26 cellular contexts compared by ENCODE assay signal in the genomic region with DNA sequence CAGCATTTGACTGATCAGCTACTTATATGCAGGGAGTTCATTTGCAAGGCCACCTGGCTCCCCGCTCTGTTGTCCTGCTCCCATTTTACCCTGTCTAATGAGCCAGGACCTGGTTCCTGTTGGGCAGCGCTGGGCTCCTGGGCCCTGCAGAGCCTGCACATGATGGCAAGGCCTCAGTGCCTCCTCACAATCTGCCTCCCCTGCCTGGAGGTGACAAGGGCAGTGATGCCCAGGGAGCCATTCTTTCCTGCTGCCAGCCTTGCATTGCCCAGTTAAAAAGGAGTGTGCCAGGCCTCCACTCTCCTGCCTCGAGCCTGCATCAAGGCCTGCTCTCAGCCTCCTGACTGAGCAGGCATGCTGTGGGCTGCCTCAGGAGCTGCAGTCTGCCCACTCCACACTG. TPM values are rescaled to one million over a fixed set of nuclear protein-coding genes. Genes with fewer than 3 reads are reported as not detected.
DNase-seq lines count a peak whose midpoint lies in the region; ATAC-seq and TF ChIP-seq lines count a peak whose summit lies in the region.
"Had no signal": no experiment of that assay in that cellular context is flagged by ENCODE, and none has a peak within 500 bp of the region (broad histone marks: within the 10 kb centered on the region; RNA-seq: fewer than 3 reads in every experiment).

No MANE protein-coding gene starts in this region.

- H3K4me3 Mint-ChIP-seq in chondrocyte (ENCODE audit: unreplicated experiment): no peak overlapping the region
- H3K4me3 Mint-ChIP-seq: CD4-positive, alpha-beta memory T cell; GM23338; H9 had no signal

- H3K4me3 ChIP-seq in heart left ventricle (no peak overlapping the region), neuronal stem cell (ENCODE audit: low read length in 2 of 2) (no peak overlapping the region)
- H3K4me3 ChIP-seq: A549, GM23338 had no signal

- H3K27me3 ChIP-seq in heart left ventricle (peaks cover 0 to 54% (median 16%) of the 10 kb centered on the region in 9 donors), neuronal stem cell (ENCODE audit: control insufficient read depth in 3 of 3, insufficient read depth in 3 of 3, low read depth in 1 of 3, low read length in 3 of 3) (peaks cover 0 to 26% (median 0%) of the 10 kb centered on the region in 3 experiments)
- H3K27me3 ChIP-seq: BE2C had no signal

- WGBS in heart left ventricle, 4 donors: 78 to 92% (median 88%) methylated on average over 3 of the region's 3 CpGs
- WGBS in neuronal stem cell (ENCODE audit: extremely low coverage in 2 of 2, insufficient read length in 2 of 2, insufficient replicate concordance in 1 of 2), 2 donors: no CpG with 5 or more reads among the region's 3 CpGs

- no peak overlapping the region for H3K4ac ChIP-seq in neuronal stem cell (ENCODE audit: low read length)

- no peaks in the 10 kb centered on the region for H3K36me3 Mint-ChIP-seq in chondrocyte (ENCODE audit: low read depth)
- H3K36me3 Mint-ChIP-seq: CD4-positive, alpha-beta memory T cell had no signal

- H3K79me1 ChIP-seq in neuronal stem cell (ENCODE audit: low read depth, low read length): no peaks in the 10 kb centered on the region

- H3K27ac ChIP-seq in heart left ventricle (no peak overlapping the region), neuronal stem cell (replicated peaks; ENCODE audit: low read length) (no peak overlapping the region)
- H3K27ac ChIP-seq: A549 had no signal

- no peaks in the 10 kb centered on the region for H3K4me1 ChIP-seq in heart left ventricle
- peaks cover 0 to 1% of the 10 kb centered on the region in 2 donors for H3K4me1 ChIP-seq in neuronal stem cell (ENCODE audit: control insufficient read depth in 2 of 2, insufficient read depth in 1 of 2, low read depth in 1 of 2, low read length in 2 of 2)
- H3K4me1 ChIP-seq: A549, BE2C had no signal

- no peak overlapping the region for H4K8ac ChIP-seq in neuronal stem cell (ENCODE audit: low read depth, low read length)

- TF ChIP-seq POLR2A in heart left ventricle (IDR thresholded peaks at IDR 0.05): no peak

- no peak for ATAC-seq in heart left ventricle
- ATAC-seq in sciatic nerve: no peak
- ATAC-seq in GM21528 (IDR thresholded peaks at IDR 0.05; ENCODE audit: low FRiP score, unreplicated experiment): no peak
- ATAC-seq: A549, GM23338, HCT116 had no signal

- H2AK5ac ChIP-seq in neuronal stem cell (ENCODE audit: low read depth, low read length): no peak overlapping the region

- H2BK12ac ChIP-seq in neuronal stem cell (ENCODE audit: low read length): no peak overlapping the region

- intact Hi-C loops in cardiac septum (cut with DNase I): no loop called here
- intact Hi-C loops in heart left ventricle (cut with DNase I): no loop called here
- intact Hi-C loops in sciatic nerve (cut with DNase I): no loop called here

- TF ChIP-seq CTCF in heart left ventricle (IDR thresholded peaks at IDR 0.05): no peak
- no peak for TF ChIP-seq CTCF in chondrocyte (IDR thresholded peaks at IDR 0.05)

- no peaks in the 10 kb centered on the region for H3K9me3 ChIP-seq in heart left ventricle
- H3K9me3 ChIP-seq in neuronal stem cell (replicated peaks in 1 of 2; ENCODE audit: control insufficient read depth in 2 of 2, insufficient read depth in 1 of 2, low read depth in 1 of 2, low read length in 2 of 2): no peaks in the 10 kb centered on the region
- H3K9me3 ChIP-seq: A549, BE2C had no signal

- H3K36me3 ChIP-seq in heart left ventricle: no peaks in the 10 kb centered on the region
- no peaks in the 10 kb centered on the region for H3K36me3 ChIP-seq in neuronal stem cell (replicated peaks in 1 of 2; ENCODE audit: control insufficient read depth in 2 of 2, insufficient read depth in 2 of 2, low read length in 2 of 2)
- H3K36me3 ChIP-seq: BE2C had no signal

- H3K4me2 ChIP-seq in neuronal stem cell (ENCODE audit: insufficient read depth, low read length, poor library complexity, severe bottlenecking): no peak overlapping the region
- H3K4me2 ChIP-seq: A549, GM23338 had no signal

- H3K27me3 Mint-ChIP-seq in chondrocyte (ENCODE audit: low read depth): peaks cover 45% of the 10 kb centered on the region

- no peak overlapping the region for H3K14ac ChIP-seq in neuronal stem cell (ENCODE audit: low read length)

- H3K4me1 Mint-ChIP-seq in chondrocyte (ENCODE audit: low read depth): no peaks in the 10 kb centered on the region
- H3K4me1 Mint-ChIP-seq: CD4-positive, alpha-beta memory T cell had no signal

- no peak overlapping the region for H2AFZ ChIP-seq in neuronal stem cell (ENCODE audit: low read length)
- H2AFZ ChIP-seq: GM23338 had no signal

- H3K27ac Mint-ChIP-seq in chondrocyte (ENCODE audit: unreplicated experiment): no peak overlapping the region
- H3K27ac Mint-ChIP-seq: CD4-positive, alpha-beta memory T cell; GM23338; H9 had no signal

- H3K23ac ChIP-seq in neuronal stem cell (ENCODE audit: low read depth, low read length, poor library complexity): no peak overlapping the region

- DNase-seq in cardiac septum (ENCODE audit: low spot score): peak; percentile 47
- DNase-seq in heart left ventricle: no peak
- DNase-seq in chondrocyte (ENCODE audit: low spot score): peak; percentile 56
- no peak for DNase-seq in neuronal stem cell (ENCODE audit: low spot score)
- peak; percentile 19 for DNase-seq in sciatic nerve (ENCODE audit: low spot score)
- no peak for DNase-seq in NCI-H446 treated with DMSO at 0.1 percent for 48 hours (lab: John Stamatoyannopoulos, UW)
- DNase-seq in germinal center (ENCODE audit: low spot score): no peak
- DNase-seq: 8988T; ACHN; AML-193; BE2C; C1 segment of cervical spinal cord; Calu3; CD4-positive, alpha-beta memory T cell; COR-L47; DMS53; DMS79 treated with DMSO at 0.1 percent for 48 hours; GF-D8 had no signal

- no peaks in the 10 kb centered on the region for H3K9me3 Mint-ChIP-seq in chondrocyte (ENCODE audit: low read depth)
- H3K9me3 Mint-ChIP-seq: CD4-positive, alpha-beta memory T cell; GM23338; H9 had no signal

- peak overlapping the region; percentile 6 for H2BK5ac ChIP-seq in neuronal stem cell (ENCODE audit: low read length)

- no peak overlapping the region for H4K91ac ChIP-seq in neuronal stem cell (ENCODE audit: low read depth, low read length, poor library complexity)

- H3K18ac ChIP-seq in neuronal stem cell (ENCODE audit: low read length): no peak overlapping the region

- no peak overlapping the region for H3K9ac ChIP-seq in neuronal stem cell (ENCODE audit: low read depth, low read length, poor library complexity)

- H2BK15ac ChIP-seq in neuronal stem cell (ENCODE audit: low read length): no peak overlapping the region

- no peak overlapping the region for H2BK120ac ChIP-seq in neuronal stem cell (ENCODE audit: low read depth, low read length)

RNA-seq across cellular contexts. Expression of a gene that starts 28.5 kb away (rescaled TPM):
- total RNA-seq in cardiac septum: not detected
- not detected for total RNA-seq in heart left ventricle
- polyA plus RNA-seq in heart left ventricle: not detected
- total RNA-seq in chondrocyte: not detected in 3 replicates
- polyA plus RNA-seq in neuronal stem cell (2013, experiment 1 of 2): 0.03 TPM
- not detected for polyA plus RNA-seq in neuronal stem cell (2013, experiment 2 of 2)
- not detected for total RNA-seq in sciatic nerve
- total RNA-seq: Calu3; CD4-positive, alpha-beta memory T cell; Daoy; G401; GM23338; H4; H9 had no signal
- polyA plus RNA-seq: A549; CD4-positive, alpha-beta memory T cell; GM23338 had no signal

RNA-seq across cellular contexts. Expression of a gene that starts 32.2 kb away (rescaled TPM):
- not detected for total RNA-seq in cardiac septum
- total RNA-seq in heart left ventricle: not detected
- polyA plus RNA-seq in heart left ventricle: not detected
- not detected in 3 replicates for total RNA-seq in chondrocyte
- polyA plus RNA-seq in neuronal stem cell (2013, experiment 1 of 2): 0.07 TPM
- polyA plus RNA-seq in neuronal stem cell (2013, experiment 2 of 2): 0.06 TPM
- not detected for total RNA-seq in sciatic nerve
- total RNA-seq: Calu3; CD4-positive, alpha-beta memory T cell; Daoy; G401; GM23338; H4; H9 had no signal
- polyA plus RNA-seq: A549; CD4-positive, alpha-beta memory T cell had no signal

RNA-seq across cellular contexts. Expression of a gene that starts 37.1 kb away (rescaled TPM):
- total RNA-seq in cardiac septum (not detected), heart left ventricle (not detected), chondrocyte (not detected in 3 replicates), sciatic nerve (not detected)
- polyA plus RNA-seq in heart left ventricle: not detected
- polyA plus RNA-seq in neuronal stem cell (2013, experiment 1 of 2): 0.08 TPM
- polyA plus RNA-seq in neuronal stem cell (2013, experiment 2 of 2): 0.06 TPM
- total RNA-seq: Calu3; CD4-positive, alpha-beta memory T cell; Daoy; G401; GM23338; H4; H9 had no signal
- polyA plus RNA-seq: A549; CD4-positive, alpha-beta memory T cell; GM23338 had no signal

Comparison
In these comparisons a context has a peak if more than half of its experiments do, and no peak if none do; other contexts are left out.
1. DNase-seq: peak in cardiac septum (single experiment), chondrocyte (single experiment) and sciatic nerve (single experiment); none in heart left ventricle (0 of 5), neuronal stem cell (single experiment), NCI-H446 treated with DMSO at 0.1 percent for 48 hours (single experiment) and germinal center (single experiment).